Comparison of ENCODE assay signal across 23 cellular contexts in genomic region chr4:89439533-89439932, GRCh38.
"Had no signal": no experiment of that assay in that cellular context is flagged by ENCODE, and none has a peak within 500 bp of the region (broad histone marks: within the 10 kb centered on the region; RNA-seq: fewer than 3 reads in every experiment).

No MANE protein-coding gene starts in this region.

- H3K9me3 ChIP-seq: ascending aorta, breast epithelium, gastrocnemius medialis, uterus had no signal

- H3K27ac ChIP-seq: ascending aorta, breast epithelium, gastrocnemius medialis, hepatocyte, skin epidermis, uterus, WERI-Rb-1 had no signal

- H3K27me3 ChIP-seq: ascending aorta, breast epithelium, gastrocnemius medialis, hepatocyte, uterus had no signal

- H3K36me3 ChIP-seq: ascending aorta, breast epithelium, gastrocnemius medialis, uterus, WERI-Rb-1 had no signal

- H2AFZ ChIP-seq: hepatocyte had no signal

- H3K79me2 ChIP-seq: hepatocyte had no signal

- ATAC-seq: activated CD8-positive, alpha-beta memory T cell treated with anti-CD3 and anti-CD28 coated beads, Interleukin-2, amount 10 ng/mL, durations not matched to agents 7 days and 5 days; activated CD8-positive, alpha-beta T cell treated with anti-CD3 and anti-CD28 coated beads, Interleukin-2, amount 10 ng/mL, durations not matched to agents 7 days and 5 days; activated naive CD4-positive, alpha-beta T cell treated with anti-CD3 and anti-CD28 coated beads, Interleukin-2, amount 50 U/mL, for 72 hours; gastrocnemius medialis; left cardiac atrium; left ventricle myocardium superior; sciatic nerve; stimulated activated effector memory CD8-positive, alpha-beta T cell treated with anti-CD3 and anti-CD28 coated beads, Interleukin-12 subunit alpha, Interleukin-12 subunit beta, amount 100 ng/mL, for 72 hours had no signal

- H3K4me3 ChIP-seq: ascending aorta, breast epithelium, gastrocnemius medialis, hepatocyte, skin epidermis, uterus had no signal

- DNase-seq: activated CD8-positive, alpha-beta memory T cell treated with anti-CD3 and anti-CD28 coated beads, Interleukin-2, amount 10 ng/mL, durations not matched to agents 7 days and 5 days; activated CD8-positive, alpha-beta T cell treated with anti-CD3 and anti-CD28 coated beads, Interleukin-2, amount 10 ng/mL, durations not matched to agents 7 days and 5 days; activated naive CD4-positive, alpha-beta T cell; activated T-cell treated with anti-CD3 and anti-CD28 coated beads, Interleukin-2, amount 50 U/mL, for 48 hours; central memory CD4-positive, alpha-beta T cell; effector CD4-positive, alpha-beta T cell; gastrocnemius medialis; left cardiac atrium; left ventricle myocardium superior; posterior cingulate gyrus; stimulated activated CD4-positive, alpha-beta T cell treated with anti-CD3 and anti-CD28 coated beads, Interleukin-4, amount 100 ng/mL, for 24 hours; substantia nigra; uterus; WERI-Rb-1 had no signal

- H3K4me1 ChIP-seq: ascending aorta, breast epithelium, gastrocnemius medialis, uterus had no signal

- H3K4me2 ChIP-seq: hepatocyte had no signal

- FAIRE-seq: keratinocyte, TTC549 had no signal
